Comparison of ENCODE assay signal across 22 cellular contexts in the genomic region with DNA sequence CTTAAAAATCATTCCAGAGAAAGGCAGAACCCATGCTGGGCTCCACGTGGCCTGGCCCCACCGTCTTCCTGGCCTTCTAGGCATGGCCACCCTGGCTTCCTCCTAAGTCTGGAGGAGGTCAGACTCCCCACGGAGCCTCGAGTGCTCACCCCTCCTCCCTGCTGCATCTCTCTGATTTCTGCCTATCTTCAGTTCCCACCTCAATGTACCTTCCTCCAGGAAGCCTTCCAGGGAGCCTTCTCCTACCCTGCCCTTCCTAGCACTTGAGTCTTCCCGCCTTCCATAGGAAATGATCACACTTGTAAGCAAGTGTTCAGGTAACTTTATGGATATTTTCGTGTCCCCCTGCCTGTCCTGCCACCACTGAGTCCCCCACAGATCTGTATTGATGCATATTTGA.
A peak's percentile ranks its signal among the peaks of the same experiment; 100 is the strongest.
DNase-seq lines count a peak whose midpoint lies in the region; ATAC-seq, FAIRE-seq and TF ChIP-seq lines count a peak whose summit lies in the region.
"Had no signal": no experiment of that assay in that cellular context is flagged by ENCODE, and none has a peak within 500 bp of the region (broad histone marks: within the 10 kb centered on the region; RNA-seq: fewer than 3 reads in every experiment).

No MANE protein-coding gene starts in this region.

- H3K79me2 ChIP-seq in K562 (ENCODE audit: control insufficient read depth, insufficient read depth, low read length) (no peaks in the 10 kb centered on the region), neural progenitor cell (ENCODE audit: low read depth) (no peaks in the 10 kb centered on the region)

- FAIRE-seq in K562 (lab: Jason Lieb, UNC) = no peak
- FAIRE-seq: D721Med, GM12892, GM19239 had no signal

- no peaks in the 10 kb centered on the region for H3K9me3 ChIP-seq in K562 (replicated peaks; ENCODE audit: control insufficient read depth, insufficient read depth, low read depth, low read length)
- no peaks in the 10 kb centered on the region for H3K9me3 ChIP-seq in neural progenitor cell (ENCODE audit: low read depth)
- H3K9me3 ChIP-seq in breast epithelium = no peaks in the 10 kb centered on the region
- H3K9me3 ChIP-seq: BLaER1, Peyer's patch, SK-N-SH had no signal

- H3K27ac ChIP-seq in K562 (ENCODE audit: extremely low read depth, low read depth, low read length) (no peak overlapping the region), neural progenitor cell (no peak overlapping the region), breast epithelium (no peak overlapping the region)
- H3K27ac ChIP-seq: BLaER1, Peyer's patch had no signal

- no peaks in the 10 kb centered on the region; the same call in 1 of the 2 replicates for H4K20me1 ChIP-seq in K562 (replicated peaks; ENCODE audit: control insufficient read depth, insufficient read depth, low read length)
- peaks cover 16% of the 10 kb centered on the region for H4K20me1 ChIP-seq in neural progenitor cell (ENCODE audit: low read depth)
- H4K20me1 ChIP-seq: BLaER1 had no signal

- in situ Hi-C loops in K562 (cut with MboI) = no loop called here

- TF ChIP-seq EP300 in K562 (IDR thresholded peaks at IDR 0.05; ENCODE audit: low read length) = no peak

- ATAC-seq in activated naive CD8-positive, alpha-beta T cell treated with anti-CD3 and anti-CD28 coated beads, Interleukin-2, amount 10 ng/mL, durations not matched to agents 7 days and 5 days (ENCODE audit: low read depth) = no peak
- no peak for ATAC-seq in K562

- H3K4me2 ChIP-seq in K562 (ENCODE audit: insufficient read depth, low read length) (no peak overlapping the region), neural progenitor cell (no peak overlapping the region)
- H3K4me2 ChIP-seq: BLaER1, SK-N-SH had no signal

- H3K27ac Mint-ChIP-seq in activated naive CD8-positive, alpha-beta T cell treated with anti-CD3 and anti-CD28 coated beads, Interleukin-2, amount 10 ng/mL, durations not matched to agents 7 days and 5 days = peak overlapping the region; percentile 43
- no peak overlapping the region for H3K27ac Mint-ChIP-seq in activated naive CD8-positive, alpha-beta T cell treated with anti-CD3 and anti-CD28 coated beads for 36 hours
- H3K27ac Mint-ChIP-seq in neural progenitor cell = peak overlapping the region; percentile 12
- H3K27ac Mint-ChIP-seq: CD4-positive, alpha-beta T cell had no signal

- H3K9me3 Mint-ChIP-seq in activated naive CD8-positive, alpha-beta T cell treated with anti-CD3 and anti-CD28 coated beads, Interleukin-2, amount 10 ng/mL, durations not matched to agents 7 days and 5 days = no peaks in the 10 kb centered on the region
- H3K9me3 Mint-ChIP-seq in activated naive CD8-positive, alpha-beta T cell treated with anti-CD3 and anti-CD28 coated beads for 36 hours = no peaks in the 10 kb centered on the region
- no peaks in the 10 kb centered on the region for H3K9me3 Mint-ChIP-seq in neural progenitor cell
- H3K9me3 Mint-ChIP-seq: CD4-positive, alpha-beta T cell; H9 had no signal

- CTCF ChIA-PET in K562 (lab: Yijun Ruan, JAX; ENCODE audit: low intra/inter-chr PET ratio) = interaction anchor here (0.5 kb wide), 1 partner anchor 86 kb away, joined by 3 read pairs; no protein-coding TSS in a partner anchor

- TF ChIP-seq POLR2A in K562 (conservative IDR thresholded peaks at IDR 0.05) (no peak), breast epithelium (IDR thresholded peaks at IDR 0.05) (no peak)

- H3K4me1 Mint-ChIP-seq in activated naive CD8-positive, alpha-beta T cell treated with anti-CD3 and anti-CD28 coated beads, Interleukin-2, amount 10 ng/mL, durations not matched to agents 7 days and 5 days = peaks cover 40% of the 10 kb centered on the region
- H3K4me1 Mint-ChIP-seq in activated naive CD8-positive, alpha-beta T cell treated with anti-CD3 and anti-CD28 coated beads for 36 hours = peaks cover 33% of the 10 kb centered on the region
- peaks cover 17% of the 10 kb centered on the region for H3K4me1 Mint-ChIP-seq in neural progenitor cell

- no peaks in the 10 kb centered on the region for H3K27me3 Mint-ChIP-seq in activated naive CD8-positive, alpha-beta T cell treated with anti-CD3 and anti-CD28 coated beads, Interleukin-2, amount 10 ng/mL, durations not matched to agents 7 days and 5 days
- no peaks in the 10 kb centered on the region for H3K27me3 Mint-ChIP-seq in activated naive CD8-positive, alpha-beta T cell treated with anti-CD3 and anti-CD28 coated beads for 36 hours
- H3K27me3 Mint-ChIP-seq in neural progenitor cell (ENCODE audit: insufficient read depth, low read depth) = peaks cover 5% of the 10 kb centered on the region
- H3K27me3 Mint-ChIP-seq: CD4-positive, alpha-beta T cell had no signal

- 5% methylated on average over 6 of the region's 6 CpGs for WGBS in K562 (ENCODE audit: insufficient coverage, low coverage, missing lambda C conversion rate)

- no peak overlapping the region for H2AFZ ChIP-seq in K562 (ENCODE audit: low read depth, low read length)
- H2AFZ ChIP-seq in neural progenitor cell (replicated peaks) = no peak overlapping the region

- TF ChIP-seq CTCF in K562 (IDR thresholded peaks at IDR 0.05 in 2 of 3, conservative IDR thresholded peaks at IDR 0.05 in 1 of 3; ENCODE audit: insufficient read depth in 2 of 3, low read depth in 1 of 3, low read length in 3 of 3) (no peak), neural progenitor cell (IDR thresholded peaks at IDR 0.05) (no peak), breast epithelium (IDR thresholded peaks at IDR 0.05) (no peak)

- TF ChIP-seq RAD21 in K562 (CRISPR knock-in tag; conservative IDR thresholded peaks at IDR 0.05 in 1 of 2, IDR thresholded peaks at IDR 0.05 in 1 of 2) = no peak

- H3K27me3 ChIP-seq in K562 (ENCODE audit: control insufficient read depth in 2 of 2, insufficient read depth in 2 of 2, low read length in 2 of 2) (peaks cover 37 to 70% of the 10 kb centered on the region in 2 experiments), neural progenitor cell (no peaks in the 10 kb centered on the region), breast epithelium (no peaks in the 10 kb centered on the region)
- H3K27me3 ChIP-seq: BLaER1, Peyer's patch had no signal

- H3K4me1 ChIP-seq in K562 (replicated peaks in 1 of 2; ENCODE audit: control insufficient read depth in 2 of 2, insufficient read depth in 2 of 2, low read length in 2 of 2) (no peaks in the 10 kb centered on the region), neural progenitor cell (peaks cover 36% of the 10 kb centered on the region), breast epithelium (no peaks in the 10 kb centered on the region)
- H3K4me1 ChIP-seq: Peyer's patch had no signal

- H3K36me3 ChIP-seq in K562 (ENCODE audit: control insufficient read depth, insufficient read depth, low read length) (no peaks in the 10 kb centered on the region), neural progenitor cell (no peaks in the 10 kb centered on the region), breast epithelium (no peaks in the 10 kb centered on the region)
- H3K36me3 ChIP-seq: BLaER1 had no signal

- peaks cover 20% of the 10 kb centered on the region for H3F3A ChIP-seq in neural progenitor cell (ENCODE audit: low read depth)

- no peak overlapping the region for H3K4me3 ChIP-seq in K562
- H3K4me3 ChIP-seq in neural progenitor cell = no peak overlapping the region
- H3K4me3 ChIP-seq in breast epithelium = no peak overlapping the region
- H3K4me3 ChIP-seq: BLaER1, Peyer's patch had no signal

- no peaks in the 10 kb centered on the region for H3K9me1 ChIP-seq in K562 (ENCODE audit: control insufficient read depth, insufficient read depth, low read length)

- no TSS peak for BruUV-seq in K562 (replicated peaks; lab: Mats Ljungman, UMichigan)

- DNase-seq in activated naive CD8-positive, alpha-beta T cell treated with anti-CD3 and anti-CD28 coated beads, Interleukin-2, amount 10 ng/mL, durations not matched to agents 7 days and 5 days = no peak
- DNase-seq in activated naive CD8-positive, alpha-beta T cell treated with anti-CD3 and anti-CD28 coated beads for 36 hours = no peak
- no peak for DNase-seq in K562 (ENCODE audit: extremely low read depth in 1 of 4, low spot score in 3 of 4)
- no peak for DNase-seq in neural progenitor cell (ENCODE audit: low spot score)
- no peak for DNase-seq in breast epithelium (ENCODE audit: low spot score in 2 of 2)
- no peak for DNase-seq in EL
- DNase-seq in RPMI8226 = no peak
- DNase-seq: CD4-positive, alpha-beta T cell; H9; IMR-90; NCI-H1048; NCI-H1694; NCI-H446 treated with DMSO at 0.1 percent for 48 hours; NCI-H526 treated with DMSO at 0.1 percent for 48 hours; Peyer's patch; SIG-M5; SK-N-SH; SW 1271 had no signal

- H3K36me3 Mint-ChIP-seq in activated naive CD8-positive, alpha-beta T cell treated with anti-CD3 and anti-CD28 coated beads, Interleukin-2, amount 10 ng/mL, durations not matched to agents 7 days and 5 days = peaks cover 30% of the 10 kb centered on the region
- H3K36me3 Mint-ChIP-seq in activated naive CD8-positive, alpha-beta T cell treated with anti-CD3 and anti-CD28 coated beads for 36 hours = peaks cover 3% of the 10 kb centered on the region
- H3K36me3 Mint-ChIP-seq in neural progenitor cell = peaks cover 16% of the 10 kb centered on the region

- no peak overlapping the region for H3K9ac ChIP-seq in K562 (ENCODE audit: insufficient read depth in 1 of 2, low read depth in 2 of 2, low read length in 2 of 2)
- H3K9ac ChIP-seq in neural progenitor cell = no peak overlapping the region
- H3K9ac ChIP-seq: BLaER1, SK-N-SH had no signal

- POLR2A ChIA-PET in activated naive CD8-positive, alpha-beta T cell treated with anti-CD3 and anti-CD28 coated beads, Interleukin-2, amount 10 ng/mL, durations not matched to agents 7 days and 5 days (lab: Charles Lee) = no interaction called here
- POLR2A ChIA-PET in K562 (lab: Yijun Ruan, JAX) = no interaction called here

- no peak overlapping the region for H3K4me3 Mint-ChIP-seq in activated naive CD8-positive, alpha-beta T cell treated with anti-CD3 and anti-CD28 coated beads, Interleukin-2, amount 10 ng/mL, durations not matched to agents 7 days and 5 days
- H3K4me3 Mint-ChIP-seq in activated naive CD8-positive, alpha-beta T cell treated with anti-CD3 and anti-CD28 coated beads for 36 hours = no peak overlapping the region
- H3K4me3 Mint-ChIP-seq in neural progenitor cell = no peak overlapping the region
- H3K4me3 Mint-ChIP-seq: CD4-positive, alpha-beta T cell; H9 had no signal

- intact Hi-C loops in K562 (cut with micrococcal nuclease) (no loop called here), breast epithelium (cut with DNase I; ENCODE audit: low total_unique reads) (no loop called here)

TF ChIP-seq in K562, 482 proteins besides CTCF, POLR2A, EP300 and RAD21:
- TF ChIP-seq, protein P1, sequence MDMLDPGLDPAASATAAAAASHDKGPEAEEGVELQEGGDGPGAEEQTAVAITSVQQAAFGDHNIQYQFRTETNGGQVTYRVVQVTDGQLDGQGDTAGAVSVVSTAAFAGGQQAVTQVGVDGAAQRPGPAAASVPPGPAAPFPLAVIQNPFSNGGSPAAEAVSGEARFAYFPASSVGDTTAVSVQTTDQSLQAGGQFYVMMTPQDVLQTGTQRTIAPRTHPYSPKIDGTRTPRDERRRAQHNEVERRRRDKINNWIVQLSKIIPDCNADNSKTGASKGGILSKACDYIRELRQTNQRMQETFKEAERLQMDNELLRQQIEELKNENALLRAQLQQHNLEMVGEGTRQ (CRISPR knock-in tag; IDR thresholded peaks at IDR 0.05) = no peak
- TF ChIP-seq ZFP36 (IDR thresholded peaks at IDR 0.05; ENCODE audit: low read depth, low read length, partially characterized antibody) = peak; percentile 73
